8 cellular contexts compared by ENCODE assay signal in genomic region chr11:47175746-47176327, GRCh38. TPM values are rescaled to one million over a fixed set of nuclear protein-coding genes. Genes with fewer than 3 reads are reported as not detected.
DNase-seq lines count a peak whose midpoint lies in the region; ATAC-seq and TF ChIP-seq lines count a peak whose summit lies in the region.

No MANE protein-coding gene starts in this region.

- CTCF ChIA-PET in A673 (lab: Charles Lee) = interaction anchor here (0.6 kb wide), 1 partner anchor 198 kb away, joined by 3 read pairs; no protein-coding TSS in a partner anchor

- H3K27me3 ChIP-seq in A673 (replicated peaks; ENCODE audit: insufficient read depth, low read depth, low read length, poor library complexity) = no peaks in the 10 kb centered on the region

- intact Hi-C loops in A673 (cut with micrococcal nuclease; ENCODE audit: unreplicated experiment) = loop anchor here (1.0 to 5.0 kb wide), 6 partner anchors 71 to 676 kb away; partner anchors contain the start of genes ACP2 and SLC39A13

- H3K4me1 ChIP-seq in A673 (ENCODE audit: insufficient read depth, low read length, poor library complexity, severe bottlenecking) (peaks cover 16% of the 10 kb centered on the region), mesodermal cell (ENCODE audit: control insufficient read depth, insufficient read depth, low read length, poor library complexity, severe bottlenecking) (peaks cover 21% of the 10 kb centered on the region)

- peak overlapping the region; percentile 72 for H3K4me3 ChIP-seq in A673 (ENCODE audit: low read depth, low read length, poor library complexity, severe bottlenecking)
- peak overlapping the region; percentile 78 for H3K4me3 ChIP-seq in Jurkat, Clone E6-1 (ENCODE audit: low read length)
- peak overlapping the region; percentile 100 for H3K4me3 ChIP-seq in astrocyte of the cerebellum (ENCODE audit: low read depth, low read length)
- peak overlapping the region; percentile 99 for H3K4me3 ChIP-seq in mesodermal cell (ENCODE audit: extremely low read depth, insufficient read depth, low read length, poor library complexity, severe bottlenecking)

- TF ChIP-seq CTCF in A673 (conservative IDR thresholded peaks at IDR 0.05; ENCODE audit: low read depth, low read length) = no peak
- no peak for TF ChIP-seq CTCF in astrocyte of the cerebellum (IDR thresholded peaks at IDR 0.05; ENCODE audit: low read depth, low read length, missing control alignments)

- DNase-seq in A673 (ENCODE audit: low spot score) (no peak), astrocyte of the cerebellum (ENCODE audit: low read depth) (no peak), 8988T (no peak), DMS153 (lab: John Stamatoyannopoulos, UW) (no peak), putamen (ENCODE audit: low spot score) (no peak)
- no peak for DNase-seq in Jurkat, Clone E6-1 (ENCODE audit: low read depth, low spot score)

- in situ Hi-C loops in astrocyte of the cerebellum (cut with HindIII; ENCODE audit: low sequenced_read_pairs) = no loop called here

- POLR2A ChIA-PET in A673 (lab: Charles Lee; ENCODE audit: low non-redundant PET) = no interaction called here

- no peaks in the 10 kb centered on the region for H3K9me3 ChIP-seq in A673 (ENCODE audit: low read depth, low read length, poor library complexity, severe bottlenecking)
- H3K9me3 ChIP-seq in mesodermal cell (ENCODE audit: control insufficient read depth, low read length) = no peaks in the 10 kb centered on the region

- peak overlapping the region; percentile 93 for H3K27ac ChIP-seq in A673 (ENCODE audit: low read depth, low read length, poor library complexity, severe bottlenecking)
- H3K27ac ChIP-seq in mesodermal cell (ENCODE audit: low read depth, low read length, severe bottlenecking) = peak overlapping the region; percentile 93

- WGBS in mesodermal cell (ENCODE audit: insufficient coverage in 2 of 2), 2 experiments = 50 to 55% methylated on average over 10 to 13 of the region's 14 CpGs

- no peak for ATAC-seq in GM21381 (IDR thresholded peaks at IDR 0.05; ENCODE audit: unreplicated experiment)

- H3K36me3 ChIP-seq in A673 (ENCODE audit: insufficient read depth, low read length, poor library complexity, severe bottlenecking) (peaks cover 60% of the 10 kb centered on the region), mesodermal cell (ENCODE audit: control insufficient read depth, insufficient read depth, low read length) (peaks cover 70% of the 10 kb centered on the region)

- BruUV-seq in A673 (replicated peaks; lab: Mats Ljungman, UMichigan) = no TSS peak

RNA-seq across cellular contexts. Expression of gene ARFGAP2, which starts 0.8 kb away (rescaled TPM):
- total RNA-seq in A673 (2021) = 179 and 206 TPM in 2 replicates
- 66.6 TPM for polyA plus RNA-seq in Jurkat, Clone E6-1 (2012; ENCODE audit: insufficient read depth, insufficient read length)
- polyA plus RNA-seq in mesodermal cell (2013, experiment 1 of 2) = 43.9 TPM
- 48.0 TPM for polyA plus RNA-seq in mesodermal cell (2013, experiment 2 of 2)

RNA-seq across cellular contexts. Expression of gene PACSIN3, which starts 10.4 kb away (rescaled TPM):
- total RNA-seq in A673 (2021) = 32.0 and 50.9 TPM in 2 replicates
- 35.1 TPM for polyA plus RNA-seq in Jurkat, Clone E6-1 (2012; ENCODE audit: insufficient read depth, insufficient read length)
- polyA plus RNA-seq in mesodermal cell (2013, experiment 1 of 2) = 41.8 TPM
- polyA plus RNA-seq in mesodermal cell (2013, experiment 2 of 2) = 39.0 TPM

RNA-seq across cellular contexts. Expression of gene DDB2, which starts 38.9 kb away (rescaled TPM):
- 71.4 and 96.9 TPM in 2 replicates for total RNA-seq in A673 (2021)
- 44.1 TPM for polyA plus RNA-seq in Jurkat, Clone E6-1 (2012; ENCODE audit: insufficient read depth, insufficient read length)
- 114 TPM for polyA plus RNA-seq in mesodermal cell (2013, experiment 1 of 2)
- polyA plus RNA-seq in mesodermal cell (2013, experiment 2 of 2) = 85.5 TPM
